In the genomic region with DNA sequence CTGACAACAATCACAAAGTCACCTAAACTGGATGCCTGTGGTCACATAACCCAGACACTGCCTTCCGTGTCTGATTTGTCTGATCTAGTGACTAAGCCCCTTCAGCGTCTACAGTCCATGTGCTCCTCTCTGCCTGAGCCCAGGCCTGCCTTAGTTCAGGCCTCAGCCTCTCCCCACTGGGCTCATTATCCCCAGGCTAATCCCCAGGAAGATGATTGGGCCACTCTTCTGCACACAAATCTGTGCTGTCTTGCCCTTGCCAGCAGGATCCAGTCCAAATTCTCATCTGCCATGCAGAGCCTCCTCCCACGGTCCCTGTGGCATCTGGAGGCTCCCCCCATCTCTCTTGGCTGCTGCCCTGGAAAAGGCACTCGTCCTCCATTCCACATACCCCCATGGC, we compare ENCODE assay signal across 8 cellular contexts.
A peak's percentile ranks its signal among the peaks of the same experiment; 100 is the strongest.
DNase-seq lines count a peak whose midpoint lies in the region; ATAC-seq and TF ChIP-seq lines count a peak whose summit lies in the region.
"Had no signal": no experiment of that assay in that cellular context is flagged by ENCODE, and none has a peak within 500 bp of the region (broad histone marks: within the 10 kb centered on the region; RNA-seq: fewer than 3 reads in every experiment).

No MANE protein-coding gene starts in this region.

- no peak overlapping the region for H3K23ac ChIP-seq in neuronal stem cell (ENCODE audit: low read depth, low read length, poor library complexity)

- ATAC-seq in HG02840 (IDR thresholded peaks at IDR 0.05; ENCODE audit: low FRiP score, unreplicated experiment): no peak

- no peak overlapping the region for H2BK5ac ChIP-seq in neuronal stem cell (ENCODE audit: low read length)

- no peak overlapping the region for H3K14ac ChIP-seq in neuronal stem cell (ENCODE audit: low read length)

- no peak for TF ChIP-seq CTCF in WERI-Rb-1 (IDR thresholded peaks at IDR 0.05; ENCODE audit: low read depth, low read length)

- no peak overlapping the region for H3K9ac ChIP-seq in neuronal stem cell (ENCODE audit: low read depth, low read length, poor library complexity)

- no peak overlapping the region for H2AFZ ChIP-seq in neuronal stem cell (ENCODE audit: low read length)

- H3K27ac ChIP-seq in WERI-Rb-1: no peak overlapping the region
- no peak overlapping the region for H3K27ac ChIP-seq in neuronal stem cell (replicated peaks; ENCODE audit: low read length)

- H3K4me2 ChIP-seq in neuronal stem cell (ENCODE audit: insufficient read depth, low read length, poor library complexity, severe bottlenecking): no peak overlapping the region

- H4K8ac ChIP-seq in neuronal stem cell (ENCODE audit: low read depth, low read length): peak overlapping the region; percentile 94

- H3K9me3 ChIP-seq in WERI-Rb-1 (ENCODE audit: severe bottlenecking): no peaks in the 10 kb centered on the region
- H3K9me3 ChIP-seq in neuronal stem cell (replicated peaks in 1 of 2; ENCODE audit: control insufficient read depth in 2 of 2, insufficient read depth in 1 of 2, low read depth in 1 of 2, low read length in 2 of 2): no peaks in the 10 kb centered on the region

- H3K4ac ChIP-seq in neuronal stem cell (ENCODE audit: low read length): no peak overlapping the region

- WGBS in neuronal stem cell (ENCODE audit: extremely low coverage in 2 of 2, insufficient read length in 2 of 2, insufficient replicate concordance in 1 of 2), 2 donors: no CpG with 5 or more reads among the region's 4 CpGs

- peaks cover 0 to 14% of the 10 kb centered on the region in 2 donors for H3K4me1 ChIP-seq in neuronal stem cell (ENCODE audit: control insufficient read depth in 2 of 2, insufficient read depth in 1 of 2, low read depth in 1 of 2, low read length in 2 of 2)

- peak overlapping the region; percentile 68 for H2AK5ac ChIP-seq in neuronal stem cell (ENCODE audit: low read depth, low read length)

- H3K79me1 ChIP-seq in neuronal stem cell (ENCODE audit: low read depth, low read length): no peaks in the 10 kb centered on the region

- peak overlapping the region; percentile 89 for H2BK120ac ChIP-seq in neuronal stem cell (ENCODE audit: low read depth, low read length)

- H2BK12ac ChIP-seq in neuronal stem cell (ENCODE audit: low read length): no peak overlapping the region

- no peaks in the 10 kb centered on the region for H3K36me3 ChIP-seq in WERI-Rb-1
- no peaks in the 10 kb centered on the region for H3K36me3 ChIP-seq in neuronal stem cell (replicated peaks in 1 of 2; ENCODE audit: control insufficient read depth in 2 of 2, insufficient read depth in 2 of 2, low read length in 2 of 2)

- H3K27me3 ChIP-seq in WERI-Rb-1 (ENCODE audit: insufficient read depth, low read depth, severe bottlenecking) (no peaks in the 10 kb centered on the region), neuronal stem cell (ENCODE audit: control insufficient read depth in 3 of 3, insufficient read depth in 3 of 3, low read depth in 1 of 3, low read length in 3 of 3) (no peaks in the 10 kb centered on the region)

- H3K18ac ChIP-seq in neuronal stem cell (ENCODE audit: low read length): peak overlapping the region; percentile 67

- H2BK15ac ChIP-seq in neuronal stem cell (ENCODE audit: low read length): no peak overlapping the region

- peak overlapping the region; percentile 61 for H4K91ac ChIP-seq in neuronal stem cell (ENCODE audit: low read depth, low read length, poor library complexity)

- no peak overlapping the region for H3K4me3 ChIP-seq in WERI-Rb-1 (ENCODE audit: low read depth, low read length)
- H3K4me3 ChIP-seq in neuronal stem cell (ENCODE audit: low read length in 2 of 2): no peak overlapping the region

- peak; percentile 2 for DNase-seq in ELR (ENCODE audit: low read depth)
- DNase-seq in NCI-H1694 (lab: John Stamatoyannopoulos, UW): peak; percentile 84
- peak; percentile 77 for DNase-seq in WERI-Rb-1
- no peak for DNase-seq in neuronal stem cell (ENCODE audit: low spot score)
- DNase-seq in GM19240 (ENCODE audit: insufficient read length, low spot score): no peak
- no peak for DNase-seq in iPS-NIHi7 (ENCODE audit: extremely low spot score)
- DNase-seq: activated naive CD8-positive, alpha-beta T cell treated with anti-CD3 and anti-CD28 coated beads, Interleukin-2, amount 10 ng/mL, durations not matched to agents 7 days and 5 days had no signal

Comparison
In these comparisons a context has a peak if more than half of its experiments do, and no peak if none do; other contexts are left out.
1. DNase-seq: peak in ELR (single experiment), NCI-H1694 (single experiment) and WERI-Rb-1 (single experiment); none in neuronal stem cell (single experiment), GM19240 (single experiment) and iPS-NIHi7 (single experiment).